ENCODE assay signal across 1 cellular context in the genomic region with DNA sequence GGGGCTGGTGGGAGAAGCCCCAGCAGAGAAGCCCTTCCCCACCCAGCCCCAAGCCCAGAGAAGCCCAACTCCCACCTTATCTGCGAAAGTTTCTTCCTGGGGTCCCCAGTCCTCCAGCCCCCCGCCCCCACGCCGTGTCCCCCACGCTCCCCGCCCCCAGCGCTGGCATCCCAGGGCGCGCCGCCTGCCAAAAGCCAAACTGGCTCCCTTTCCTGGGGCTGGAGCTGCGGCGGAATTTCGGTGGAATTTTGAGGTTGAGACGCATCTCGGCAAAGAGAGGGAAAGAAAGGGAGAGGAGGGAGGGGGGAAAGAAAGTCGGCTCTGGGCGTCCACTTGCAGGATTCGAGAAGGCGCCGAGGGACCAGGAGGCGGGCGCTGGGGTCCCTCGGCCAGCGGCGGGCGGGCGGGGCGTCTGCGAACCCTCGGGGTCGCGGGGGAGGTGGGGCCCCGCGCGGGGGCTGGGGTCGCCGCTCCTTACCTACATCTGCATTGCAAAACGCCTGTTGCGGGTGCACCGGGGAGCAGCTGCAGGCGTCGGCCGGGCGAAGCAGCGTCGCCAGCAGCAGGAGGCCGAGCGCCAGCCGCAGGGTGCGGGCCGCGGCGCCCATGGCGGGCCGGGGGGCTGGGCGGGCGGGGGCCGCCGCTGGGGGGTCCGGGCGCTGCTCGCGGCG.
TF ChIP-seq lines count a peak whose summit lies in the region.

No MANE protein-coding gene starts in this region.

TF ChIP-seq in A549, 52 proteins besides CTCF, POLR2A, EP300 and RAD21:
- TF ChIP-seq HDAC2 (IDR thresholded peaks at IDR 0.05) (no peak), MAX (IDR thresholded peaks at IDR 0.05) (peak; percentile 32)
- TF ChIP-seq, protein P1, sequence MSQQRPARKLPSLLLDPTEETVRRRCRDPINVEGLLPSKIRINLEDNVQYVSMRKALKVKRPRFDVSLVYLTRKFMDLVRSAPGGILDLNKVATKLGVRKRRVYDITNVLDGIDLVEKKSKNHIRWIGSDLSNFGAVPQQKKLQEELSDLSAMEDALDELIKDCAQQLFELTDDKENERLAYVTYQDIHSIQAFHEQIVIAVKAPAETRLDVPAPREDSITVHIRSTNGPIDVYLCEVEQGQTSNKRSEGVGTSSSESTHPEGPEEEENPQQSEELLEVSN (IDR thresholded peaks at IDR 0.05; ENCODE audit: borderline replicate concordance, low read depth): peak; percentile 54; the same call in 1 of the 2 replicates
